8 cellular contexts compared by ENCODE assay signal in genomic region chr13:84847107-84847506, GRCh38.
"Had no signal": no experiment of that assay in that cellular context is flagged by ENCODE, and none has a peak within 500 bp of the region (broad histone marks: within the 10 kb centered on the region; RNA-seq: fewer than 3 reads in every experiment).

No MANE protein-coding gene starts in this region.

- H3K4me3 ChIP-seq: K562 had no signal

- H3K27me3 Mint-ChIP-seq: IgD-negative memory B cell had no signal

- DNase-seq: IMR-90, KBM-7, KG1 had no signal

- H3K4me1 Mint-ChIP-seq: IgD-negative memory B cell had no signal

- H3K4me3 Mint-ChIP-seq: IgD-negative memory B cell had no signal

- ATAC-seq: HepG2, K562 had no signal

- H3K27ac ChIP-seq: HL-60, KMS-11 had no signal

- H3K36me3 Mint-ChIP-seq: IgD-negative memory B cell had no signal
